8 cellular contexts compared by ENCODE assay signal in the genomic region with DNA sequence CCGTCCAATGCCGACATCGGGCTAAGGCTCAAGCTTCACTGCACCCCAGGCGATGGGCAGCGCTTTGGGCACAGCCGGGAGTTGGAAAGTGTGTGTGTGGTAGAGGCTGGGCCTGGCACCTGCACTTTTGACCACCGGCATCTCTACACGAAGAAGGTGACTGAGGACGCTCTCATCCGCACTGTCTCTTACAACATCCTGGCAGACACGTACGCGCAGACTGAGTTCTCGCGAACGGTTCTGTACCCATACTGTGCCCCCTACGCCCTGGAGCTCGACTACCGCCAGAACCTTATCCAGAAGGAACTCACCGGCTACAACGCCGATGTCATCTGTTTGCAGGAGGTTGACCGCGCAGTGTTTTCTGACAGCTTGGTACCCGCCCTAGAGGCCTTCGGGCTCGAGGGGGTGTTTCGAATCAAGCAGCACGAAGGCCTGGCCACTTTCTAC. TPM values are rescaled to one million over a fixed set of nuclear protein-coding genes. Genes with fewer than 3 reads are reported as not detected.
A peak's percentile ranks its signal among the peaks of the same experiment; 100 is the strongest.
DNase-seq lines count a peak whose midpoint lies in the region; ATAC-seq lines count a peak whose summit lies in the region.

No MANE protein-coding gene starts in this region.

- CTCF ChIA-PET in CD8-positive, alpha-beta memory T cell (lab: Charles Lee) = interaction anchor here (1.2 to 1.6 kb wide), 2 partner anchors 15 to 39 kb away, joined by 3 to 5 read pairs; no protein-coding TSS in a partner anchor

- peak overlapping the region; percentile 85 to 95 (median 88) for H3K4me3 Mint-ChIP-seq in CD8-positive, alpha-beta memory T cell
- peak overlapping the region; percentile 95 for H3K4me3 Mint-ChIP-seq in activated naive CD8-positive, alpha-beta T cell treated with anti-CD3 and anti-CD28 coated beads, Interleukin-2, amount 50 U/mL, for 24 hours

- POLR2A ChIA-PET in CD8-positive, alpha-beta memory T cell (lab: Charles Lee) = interaction anchor here (1.4 to 3.3 kb wide), 2 partner anchors 39 to 199 kb away, joined by 9 to 68 read pairs; a partner anchor contains a TSS

- no peaks in the 10 kb centered on the region for H3K36me3 ChIP-seq in CD8-positive, alpha-beta memory T cell (ENCODE audit: insufficient read depth, low read length)
- peaks cover 5% of the 10 kb centered on the region for H3K36me3 ChIP-seq in H7 (replicated peaks; ENCODE audit: control insufficient read depth, insufficient read depth, low read length)
- H3K36me3 ChIP-seq in iPS-20b (ENCODE audit: insufficient read depth, low read depth, low read length) = peaks cover 26% of the 10 kb centered on the region

- peaks cover 33% of the 10 kb centered on the region for H3K4me1 ChIP-seq in CD8-positive, alpha-beta memory T cell (ENCODE audit: insufficient read depth, low read length)
- 0 out of 2 replicates have a peak, but pooled peaks cover 5% of the 10 kb centered on the region for H3K4me1 ChIP-seq in iPS-20b (ENCODE audit: insufficient read depth, low read length)

- H3K27me3 Mint-ChIP-seq in CD8-positive, alpha-beta memory T cell = no peaks in the 10 kb centered on the region
- H3K27me3 Mint-ChIP-seq in activated naive CD8-positive, alpha-beta T cell treated with anti-CD3 and anti-CD28 coated beads, Interleukin-2, amount 50 U/mL, for 24 hours = no peaks in the 10 kb centered on the region

- H3K4me1 Mint-ChIP-seq in CD8-positive, alpha-beta memory T cell = peaks cover 45 to 59% (median 54%) of the 10 kb centered on the region in 3 donors
- H3K4me1 Mint-ChIP-seq in activated naive CD8-positive, alpha-beta T cell treated with anti-CD3 and anti-CD28 coated beads, Interleukin-2, amount 50 U/mL, for 24 hours = peaks cover 46% of the 10 kb centered on the region

- peak overlapping the region; percentile 88 for H3K27ac ChIP-seq in CD8-positive, alpha-beta memory T cell (ENCODE audit: low read depth, low read length)
- H3K27ac ChIP-seq in iPS-20b (ENCODE audit: low read length) = no peak overlapping the region

- ATAC-seq in activated naive CD8-positive, alpha-beta T cell treated with anti-CD3 and anti-CD28 coated beads, Interleukin-2, amount 50 U/mL, for 24 hours = peak; percentile 57

- H3K9ac ChIP-seq in iPS-20b (ENCODE audit: low read depth, low read length) = peak overlapping the region; percentile 78

- H3K9me3 Mint-ChIP-seq in CD8-positive, alpha-beta memory T cell = no peaks in the 10 kb centered on the region
- no peaks in the 10 kb centered on the region for H3K9me3 Mint-ChIP-seq in activated naive CD8-positive, alpha-beta T cell treated with anti-CD3 and anti-CD28 coated beads, Interleukin-2, amount 50 U/mL, for 24 hours

- no peaks in the 10 kb centered on the region for H3K9me3 ChIP-seq in CD8-positive, alpha-beta memory T cell (ENCODE audit: low read length)
- H3K9me3 ChIP-seq in iPS-20b (ENCODE audit: insufficient read depth, low read depth, low read length) = no peaks in the 10 kb centered on the region

- H3K27ac Mint-ChIP-seq in CD8-positive, alpha-beta memory T cell = peak overlapping the region; percentile 93 to 100 (median 99)
- H3K27ac Mint-ChIP-seq in activated naive CD8-positive, alpha-beta T cell treated with anti-CD3 and anti-CD28 coated beads, Interleukin-2, amount 50 U/mL, for 24 hours = peak overlapping the region; percentile 99

- H3K27me3 ChIP-seq in CD8-positive, alpha-beta memory T cell (ENCODE audit: insufficient read depth, low read length, poor library complexity, severe bottlenecking) = no peaks in the 10 kb centered on the region
- peaks cover 1% of the 10 kb centered on the region; the same call in 1 of the 2 replicates for H3K27me3 ChIP-seq in H7 (ENCODE audit: control insufficient read depth, insufficient read depth, low read length)
- H3K27me3 ChIP-seq in iPS-20b (ENCODE audit: insufficient read depth, low read length) = no peaks in the 10 kb centered on the region

- H3K4me3 ChIP-seq in CD8-positive, alpha-beta memory T cell (ENCODE audit: low read length) = peak overlapping the region; percentile 55
- H3K4me3 ChIP-seq in H7 (ENCODE audit: insufficient read depth, low read depth, low read length) (peak overlapping the region; percentile 94), iPS-20b (ENCODE audit: low read length) (peak overlapping the region; percentile 83)

- DNase-seq in CD8-positive, alpha-beta memory T cell = peak; percentile 11 to 64 (median 30)
- DNase-seq in H7 (peak; percentile 45), RPMI8226 (peak; percentile 46), GDM1 (lab: John Stamatoyannopoulos, UW) (no peak), mucosa of gallbladder (ENCODE audit: low spot score) (no peak)
- peak; percentile 43 for DNase-seq in activated naive CD8-positive, alpha-beta T cell treated with anti-CD3 and anti-CD28 coated beads, Interleukin-2, amount 50 U/mL, for 24 hours
- DNase-seq in stimulated activated CD4-positive, alpha-beta T cell treated with anti-CD3 and anti-CD28 coated beads, Interleukin-1b, Interleukin-23, amount 100 ng/mL, for 48 hours = peak; percentile 57

- H3K36me3 Mint-ChIP-seq in CD8-positive, alpha-beta memory T cell = peaks cover 0 to 46% (median 6%) of the 10 kb centered on the region in 3 donors
- H3K36me3 Mint-ChIP-seq in activated naive CD8-positive, alpha-beta T cell treated with anti-CD3 and anti-CD28 coated beads, Interleukin-2, amount 50 U/mL, for 24 hours (ENCODE audit: low read depth) = peaks cover 39% of the 10 kb centered on the region

RNA-seq across cellular contexts. Expression of a gene that starts 1.0 kb away (rescaled TPM):
- total RNA-seq in CD8-positive, alpha-beta memory T cell = 10 to 100 TPM; 31.6 to 33.3 TPM
- polyA plus RNA-seq in CD8-positive, alpha-beta memory T cell = 15.5 TPM
- total RNA-seq in H7 (2014; rRNA removed; shearing (Covaris generic)) = 13.2 and 16.1 TPM in 2 replicates
- 24.3 TPM for total RNA-seq in mucosa of gallbladder

RNA-seq across cellular contexts. Expression of a gene that starts 13.0 kb away (rescaled TPM):
- under 1 TPM; 0.09 to 0.13 TPM for total RNA-seq in CD8-positive, alpha-beta memory T cell
- not detected for polyA plus RNA-seq in CD8-positive, alpha-beta memory T cell
- total RNA-seq in H7 (2014; rRNA removed; shearing (Covaris generic)) = not detected in 2 replicates
- 0.52 TPM for total RNA-seq in mucosa of gallbladder

RNA-seq across cellular contexts. Expression of a gene that starts 40.0 kb away (rescaled TPM):
- 10 to 100 TPM; 74.4 to 78.5 TPM for total RNA-seq in CD8-positive, alpha-beta memory T cell
- polyA plus RNA-seq in CD8-positive, alpha-beta memory T cell = 124 TPM
- total RNA-seq in H7 (2014; rRNA removed; shearing (Covaris generic)) = 152 and 153 TPM in 2 replicates
- total RNA-seq in mucosa of gallbladder = 149 TPM

Comparison
In these comparisons a context has a peak if more than half of its experiments do, and no peak if none do; other contexts are left out.
1. DNase-seq: peak in CD8-positive, alpha-beta memory T cell (5 of 5), H7 (single experiment), RPMI8226 (single experiment), activated naive CD8-positive, alpha-beta T cell treated with anti-CD3 and anti-CD28 coated beads, Interleukin-2, amount 50 U/mL, for 24 hours (single experiment) and stimulated activated CD4-positive, alpha-beta T cell treated with anti-CD3 and anti-CD28 coated beads, Interleukin-1b, Interleukin-23, amount 100 ng/mL, for 48 hours (single experiment); none in GDM1 (single experiment) and mucosa of gallbladder (single experiment).
2. Peak in every context shown above with its lines, with median percentiles within 50 percentile points of each other: H3K4me3 ChIP-seq.